ENCODE assay signal across 9 cellular contexts in the genomic region with DNA sequence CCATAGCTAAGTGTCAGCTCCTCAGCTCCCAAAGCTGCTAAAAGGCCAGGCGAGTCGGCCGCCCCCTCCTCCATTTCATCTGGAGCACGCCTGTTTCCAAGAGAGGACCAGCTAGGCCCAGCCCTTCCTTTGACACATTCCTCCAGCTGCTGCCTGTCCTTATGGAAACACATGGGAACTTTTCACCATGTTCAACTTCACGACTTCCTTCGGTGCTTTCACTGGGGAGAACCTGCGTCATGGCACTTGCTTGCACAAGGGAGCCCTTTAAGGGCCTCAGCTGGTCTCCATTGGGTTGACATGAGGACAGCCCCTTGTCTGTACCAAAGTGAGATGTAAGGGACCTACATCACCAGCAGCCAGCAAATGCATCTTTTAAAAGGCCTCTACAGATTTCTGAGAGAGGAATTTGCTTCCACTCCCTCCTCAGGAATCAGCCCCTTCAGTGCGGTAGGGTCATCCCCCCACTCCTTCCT. TPM values are rescaled to one million over a fixed set of nuclear protein-coding genes. Genes with fewer than 3 reads are reported as not detected.
A peak's percentile ranks its signal among the peaks of the same experiment; 100 is the strongest.
DNase-seq lines count a peak whose midpoint lies in the region.
"Had no signal": no experiment of that assay in that cellular context is flagged by ENCODE, and none has a peak within 500 bp of the region (broad histone marks: within the 10 kb centered on the region; RNA-seq: fewer than 3 reads in every experiment).

No MANE protein-coding gene starts in this region.

- peak overlapping the region; percentile 92 for H3K4me3 Mint-ChIP-seq in activated T-helper 2 cell treated with anti-CD3 and anti-CD28 coated beads, Interferon-gamma antibody, Interleukin-2, Interleukin-4, amounts not matched to agents 10 μg/mL and 5 μg/mL and 100 μg/mL, durations not matched to agents 14 hours and 24 hours and 36 hours (ENCODE audit: low read depth)
- H3K4me3 Mint-ChIP-seq in activated naive CD4-positive, alpha-beta T cell treated with anti-CD3 and anti-CD28 coated beads for 36 hours: no peak overlapping the region

- H3K27me3 Mint-ChIP-seq in activated T-helper 2 cell treated with anti-CD3 and anti-CD28 coated beads, Interferon-gamma antibody, Interleukin-2, Interleukin-4, amounts not matched to agents 10 μg/mL and 5 μg/mL and 100 μg/mL, durations not matched to agents 14 hours and 24 hours and 36 hours (ENCODE audit: low read depth): peaks cover 48% of the 10 kb centered on the region
- H3K27me3 Mint-ChIP-seq in activated naive CD4-positive, alpha-beta T cell treated with anti-CD3 and anti-CD28 coated beads for 36 hours (ENCODE audit: low read depth): peaks cover 60% of the 10 kb centered on the region

- no peak overlapping the region for H3K27ac Mint-ChIP-seq in activated T-helper 2 cell treated with anti-CD3 and anti-CD28 coated beads, Interferon-gamma antibody, Interleukin-2, Interleukin-4, amounts not matched to agents 10 μg/mL and 5 μg/mL and 100 μg/mL, durations not matched to agents 14 hours and 24 hours and 36 hours
- no peak overlapping the region for H3K27ac Mint-ChIP-seq in activated naive CD4-positive, alpha-beta T cell treated with anti-CD3 and anti-CD28 coated beads for 36 hours

- no peaks in the 10 kb centered on the region for H3K36me3 Mint-ChIP-seq in activated T-helper 2 cell treated with anti-CD3 and anti-CD28 coated beads, Interferon-gamma antibody, Interleukin-2, Interleukin-4, amounts not matched to agents 10 μg/mL and 5 μg/mL and 100 μg/mL, durations not matched to agents 14 hours and 24 hours and 36 hours (ENCODE audit: low read depth)
- H3K36me3 Mint-ChIP-seq in activated naive CD4-positive, alpha-beta T cell treated with anti-CD3 and anti-CD28 coated beads for 36 hours (ENCODE audit: low read depth): peaks cover 2% of the 10 kb centered on the region

- no peaks in the 10 kb centered on the region for H3K9me3 Mint-ChIP-seq in activated T-helper 2 cell treated with anti-CD3 and anti-CD28 coated beads, Interferon-gamma antibody, Interleukin-2, Interleukin-4, amounts not matched to agents 10 μg/mL and 5 μg/mL and 100 μg/mL, durations not matched to agents 14 hours and 24 hours and 36 hours
- H3K9me3 Mint-ChIP-seq in activated naive CD4-positive, alpha-beta T cell treated with anti-CD3 and anti-CD28 coated beads for 36 hours: no peaks in the 10 kb centered on the region

- peaks cover 20% of the 10 kb centered on the region for H3K4me1 Mint-ChIP-seq in activated T-helper 2 cell treated with anti-CD3 and anti-CD28 coated beads, Interferon-gamma antibody, Interleukin-2, Interleukin-4, amounts not matched to agents 10 μg/mL and 5 μg/mL and 100 μg/mL, durations not matched to agents 14 hours and 24 hours and 36 hours (ENCODE audit: low read depth)
- H3K4me1 Mint-ChIP-seq in activated naive CD4-positive, alpha-beta T cell treated with anti-CD3 and anti-CD28 coated beads for 36 hours (ENCODE audit: low read depth): peaks cover 13% of the 10 kb centered on the region

- CTCF ChIA-PET in activated naive CD4-positive, alpha-beta T cell treated with anti-CD3 and anti-CD28 coated beads for 36 hours (lab: Charles Lee): no interaction called here

- intact Hi-C loops in activated T-helper 2 cell treated with anti-CD3 and anti-CD28 coated beads, Interferon-gamma antibody, Interleukin-2, Interleukin-4, amounts not matched to agents 10 μg/mL and 5 μg/mL and 100 μg/mL, durations not matched to agents 14 hours and 24 hours and 36 hours (cut with micrococcal nuclease): loop anchor here (5.0 kb wide), 2 partner anchors 134 to 446 kb away; no protein-coding TSS in a partner anchor
- intact Hi-C loops in activated naive CD4-positive, alpha-beta T cell treated with anti-CD3 and anti-CD28 coated beads for 36 hours (cut with micrococcal nuclease): loop anchor here (5.0 kb wide), 1 partner anchor 186 kb away; a partner anchor contains a TSS

- DNase-seq in ELF-1 (ENCODE audit: low read depth, low spot score) (peak; percentile 82), hepatic stellate cell (ENCODE audit: low spot score) (peak; percentile 18), renal cortical epithelial cell (ENCODE audit: low read depth) (peak; percentile 21), NOMO-1 treated with DMSO at 0.1 percent for 48 hours (lab: John Stamatoyannopoulos, UW; ENCODE audit: unreplicated experiment) (no peak), AG08395 (ENCODE audit: low spot score) (no peak), T1000 (lab: John Stamatoyannopoulos, UW) (no peak)
- DNase-seq in activated T-helper 2 cell treated with anti-CD3 and anti-CD28 coated beads, Interferon-gamma antibody, Interleukin-2, Interleukin-4, amounts not matched to agents 10 μg/mL and 5 μg/mL and 100 μg/mL, durations not matched to agents 14 hours and 24 hours and 36 hours (ENCODE audit: low spot score): no peak
- no peak for DNase-seq in activated naive CD4-positive, alpha-beta T cell treated with anti-CD3 and anti-CD28 coated beads for 36 hours
- DNase-seq: activated T-cell treated with anti-CD3 and anti-CD28 coated beads for 4 hours had no signal

RNA-seq across cellular contexts. Expression of a gene that starts 2.1 kb away (rescaled TPM):
- total RNA-seq in activated T-helper 2 cell treated with anti-CD3 and anti-CD28 coated beads, Interferon-gamma antibody, Interleukin-2, Interleukin-4, amounts not matched to agents 10 μg/mL and 5 μg/mL and 100 μg/mL, durations not matched to agents 14 hours and 24 hours and 36 hours: 10.8 and 11.0 TPM in 2 replicates
- total RNA-seq in renal cortical epithelial cell: 4.9 and 30.5 TPM in 2 replicates
- not detected for total RNA-seq in activated naive CD4-positive, alpha-beta T cell treated with anti-CD3 and anti-CD28 coated beads for 36 hours

Comparison
In these comparisons a context has a peak if more than half of its experiments do, and no peak if none do; other contexts are left out.
1. DNase-seq: peak in ELF-1 (single experiment), hepatic stellate cell (single experiment) and renal cortical epithelial cell (single experiment); none in activated T-helper 2 cell treated with anti-CD3 and anti-CD28 coated beads, Interferon-gamma antibody, Interleukin-2, Interleukin-4, amounts not matched to agents 10 μg/mL and 5 μg/mL and 100 μg/mL, durations not matched to agents 14 hours and 24 hours and 36 hours (single experiment), NOMO-1 treated with DMSO at 0.1 percent for 48 hours (single experiment), activated naive CD4-positive, alpha-beta T cell treated with anti-CD3 and anti-CD28 coated beads for 36 hours (single experiment), AG08395 (single experiment) and T1000 (single experiment).